25 cellular contexts compared by ENCODE assay signal in the genomic region with DNA sequence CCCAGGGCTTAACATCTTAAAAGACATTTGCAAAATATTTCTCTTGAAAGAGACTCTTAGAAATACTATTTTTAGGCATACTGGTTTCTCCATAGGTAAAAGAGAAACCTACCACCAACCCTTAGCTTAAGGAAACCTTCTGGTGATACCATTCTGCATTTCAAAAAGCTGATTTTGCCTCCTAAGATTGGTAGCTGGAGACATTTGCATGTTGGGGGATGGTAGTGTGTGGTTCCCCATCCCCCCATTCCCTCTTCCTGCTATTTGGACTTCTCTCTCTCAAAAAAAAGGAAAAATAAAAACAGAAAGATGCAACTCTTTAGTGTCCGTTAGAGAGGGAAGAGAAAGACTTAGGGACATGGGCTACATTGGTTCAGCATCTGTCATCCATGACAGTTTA. TPM values are rescaled to one million over a fixed set of nuclear protein-coding genes. Genes with fewer than 3 reads are reported as not detected.
DNase-seq lines count a peak whose midpoint lies in the region; ATAC-seq, FAIRE-seq and TF ChIP-seq lines count a peak whose summit lies in the region.
"Had no signal": no experiment of that assay in that cellular context is flagged by ENCODE, and none has a peak within 500 bp of the region (broad histone marks: within the 10 kb centered on the region; RNA-seq: fewer than 3 reads in every experiment).

No MANE protein-coding gene starts in this region.

- in situ Hi-C loops in gastrocnemius medialis (cut with MboI; ENCODE audit: low sequenced_read_pairs in 4 of 4) = no loop called here

- no peak overlapping the region; the same call in 1 of the 2 replicates for H2AK5ac ChIP-seq in H1 (ENCODE audit: low read depth, low read length)

- no peaks in the 10 kb centered on the region for H3K36me3 Mint-ChIP-seq in mesothelial cell of epicardium
- H3K36me3 Mint-ChIP-seq in activated naive CD8-positive, alpha-beta T cell treated with anti-CD3 and anti-CD28 coated beads, Interleukin-2, amount 50 U/mL, for 24 hours (ENCODE audit: low read depth) = peaks cover 1% of the 10 kb centered on the region

- H2BK5ac ChIP-seq in H1 (ENCODE audit: low read depth, low read length) = peak overlapping the region; percentile 61; the same call in 1 of the 2 replicates

- no peaks in the 10 kb centered on the region for H3K79me2 ChIP-seq in H1 (ENCODE audit: control insufficient read depth in 1 of 2, insufficient read depth in 2 of 2, low read length in 2 of 2)

- no peak overlapping the region for H3K56ac ChIP-seq in H1 (replicated peaks; ENCODE audit: insufficient read length, low read depth, low read length)

- no peak overlapping the region for H2BK120ac ChIP-seq in H1 (replicated peaks; ENCODE audit: low read depth, low read length)

- peaks cover 23% of the 10 kb centered on the region for H3K23me2 ChIP-seq in H1 (ENCODE audit: low read depth, low read length)

- H3K9ac ChIP-seq in HUES64 (ENCODE audit: low read depth, low read length) = no peak overlapping the region
- H3K9ac ChIP-seq in H1 (replicated peaks in 1 of 4; ENCODE audit: extremely low read depth in 1 of 4, low read depth in 3 of 4, low read length in 3 of 4) = no peak overlapping the region

- intact Hi-C loops in gastrocnemius medialis (cut with DNase I; ENCODE audit: low total_unique reads) = no loop called here

- peak overlapping the region; percentile 28 for H3K18ac ChIP-seq in H1 (ENCODE audit: extremely low read depth, low read length)

- H4K91ac ChIP-seq in H1 (replicated peaks; ENCODE audit: insufficient read length, low read length) = peak overlapping the region; percentile 2

- no peak overlapping the region for H2BK15ac ChIP-seq in H1 (ENCODE audit: low read length)

- H2BK12ac ChIP-seq in H1 (ENCODE audit: low read depth, low read length) = no peak overlapping the region; the same call in 1 of the 2 replicates

- H4K5ac ChIP-seq in H1 (ENCODE audit: insufficient read length, low read depth, low read length) = no peak overlapping the region

- H3K4me1 Mint-ChIP-seq in mesothelial cell of epicardium = peaks cover 47% of the 10 kb centered on the region
- H3K4me1 Mint-ChIP-seq in activated naive CD8-positive, alpha-beta T cell treated with anti-CD3 and anti-CD28 coated beads, Interleukin-2, amount 50 U/mL, for 24 hours = no peaks in the 10 kb centered on the region

- POLR2A ChIA-PET in H1 (lab: Charles Lee; ENCODE audit: partially characterized antibody) = interaction anchor here (1.1 kb wide), 1 partner anchor 24 kb away, joined by 3 read pairs; no protein-coding TSS in a partner anchor

- no peak for TF ChIP-seq POLR2A in H1 (IDR thresholded peaks at IDR 0.05; ENCODE audit: control extremely low read depth in 1 of 2, low read depth in 2 of 2, low read length in 2 of 2)
- no peak for TF ChIP-seq POLR2A in gastrocnemius medialis (IDR thresholded peaks at IDR 0.05)

- DNase-seq in BE2C = no peak
- DNase-seq in H1 (ENCODE audit: low read depth in 1 of 2, low spot score in 2 of 2) = no peak
- no peak for DNase-seq in mesothelial cell of epicardium (ENCODE audit: low spot score in 2 of 2, unreplicated experiment in 2 of 2)
- DNase-seq in activated naive CD8-positive, alpha-beta T cell treated with anti-CD3 and anti-CD28 coated beads, Interleukin-2, amount 50 U/mL, for 24 hours = no peak
- no peak for DNase-seq in gastrocnemius medialis
- no peak for DNase-seq in NCI-H1417 (lab: John Stamatoyannopoulos, UW)
- DNase-seq in SHP77 (lab: John Stamatoyannopoulos, UW) = no peak
- DNase-seq: Caco-2; CD4-positive, alpha-beta T cell; DMS153; GDM1; GOT3; HFFc6; NCI-H1092 treated with DMSO at 0.1 percent for 48 hours; NCI-H1694; Right ventricle myocardium superior had no signal

- H2AFZ ChIP-seq in H1 (ENCODE audit: low read length) = no peak overlapping the region

- H3K9me3 Mint-ChIP-seq in mesothelial cell of epicardium = no peaks in the 10 kb centered on the region
- no peaks in the 10 kb centered on the region for H3K9me3 Mint-ChIP-seq in activated naive CD8-positive, alpha-beta T cell treated with anti-CD3 and anti-CD28 coated beads, Interleukin-2, amount 50 U/mL, for 24 hours
- H3K9me3 Mint-ChIP-seq: HFFc6 had no signal

- H3K9me3 ChIP-seq in BE2C (no peaks in the 10 kb centered on the region), HUES64 (ENCODE audit: insufficient read depth, low read depth, low read length) (no peaks in the 10 kb centered on the region), H1 (ENCODE audit: insufficient read depth in 2 of 2, low read depth in 1 of 2, low read length in 1 of 2) (no peaks in the 10 kb centered on the region), gastrocnemius medialis (no peaks in the 10 kb centered on the region)
- H3K9me3 ChIP-seq: Caco-2 had no signal

- FAIRE-seq in H1 (lab: Jason Lieb, UNC) = no peak
- FAIRE-seq: A204.1, GM19239 had no signal

- H3K23ac ChIP-seq in H1 (ENCODE audit: insufficient read length) = no peak overlapping the region

- H3K4me3 ChIP-seq in BE2C (ENCODE audit: low read depth, low read length) = peak overlapping the region; percentile 73
- H3K4me3 ChIP-seq in HUES64 (ENCODE audit: low read length) = peak overlapping the region; percentile 31
- H3K4me3 ChIP-seq in H1 (ENCODE audit: extremely low read depth in 1 of 4, insufficient read depth in 2 of 4, low read depth in 3 of 4, low read length in 4 of 4) = peak overlapping the region in 2 of 4 experiments; percentile 11 to 60; a peak in 4 of 8 replicates
- H3K4me3 ChIP-seq in gastrocnemius medialis = no peak overlapping the region
- H3K4me3 ChIP-seq: SK-N-MC had no signal

- WGBS in HUES64 = 75% methylated on average over 1 of the region's 1 CpG
- 50% methylated on average over 1 of the region's 1 CpG; no CpG with 5 or more reads in 1 of the 2 experiments for WGBS in H1 (ENCODE audit: extremely low coverage in 1 of 2, insufficient coverage in 1 of 2, insufficient read length in 1 of 2, insufficient replicate concordance in 2 of 2, low coverage in 1 of 2, low lambda C conversion rate in 2 of 2, missing lambda C conversion rate in 1 of 2), 2 experiments

- H3K27me3 Mint-ChIP-seq in mesothelial cell of epicardium (ENCODE audit: low read depth) = peaks cover 94% of the 10 kb centered on the region
- peaks cover 42% of the 10 kb centered on the region for H3K27me3 Mint-ChIP-seq in activated naive CD8-positive, alpha-beta T cell treated with anti-CD3 and anti-CD28 coated beads, Interleukin-2, amount 50 U/mL, for 24 hours

- CTCF ChIA-PET in H1 (lab: Charles Lee; ENCODE audit: partially characterized antibody) = interaction anchor here (0.8 to 1.9 kb wide), 3 partner anchors 9 to 119 kb away, joined by 4 to 9 read pairs (median 6); no protein-coding TSS in a partner anchor

- no peak overlapping the region for H3K27ac ChIP-seq in HUES64 (ENCODE audit: low read depth, low read length)
- no peak overlapping the region for H3K27ac ChIP-seq in H1 (ENCODE audit: low read depth, low read length)
- H3K27ac ChIP-seq in gastrocnemius medialis = no peak overlapping the region
- H3K27ac ChIP-seq: HL-60, SK-N-MC had no signal

- H3K4me1 ChIP-seq in BE2C (no peaks in the 10 kb centered on the region), HUES64 (ENCODE audit: insufficient read depth, low read length) (peaks cover 48% of the 10 kb centered on the region), H1 (replicated peaks in 1 of 4; ENCODE audit: control insufficient read depth in 3 of 4, insufficient read depth in 4 of 4, low read length in 3 of 4) (peaks cover 16 to 39% (median 27%) of the 10 kb centered on the region in 4 experiments), gastrocnemius medialis (peaks cover 9 to 18% of the 10 kb centered on the region in 2 donors)
- H3K4me1 ChIP-seq: Caco-2 had no signal

- ATAC-seq in activated naive CD8-positive, alpha-beta T cell treated with anti-CD3 and anti-CD28 coated beads, Interleukin-2, amount 50 U/mL, for 24 hours = no peak
- no peak for ATAC-seq in gastrocnemius medialis

- no peaks in the 10 kb centered on the region for H3K27me3 ChIP-seq in BE2C
- H3K27me3 ChIP-seq in HUES64 (ENCODE audit: insufficient read depth, low read length) = peaks cover 51% of the 10 kb centered on the region
- H3K27me3 ChIP-seq in H1 (replicated peaks in 1 of 4; ENCODE audit: control insufficient read depth in 3 of 4, extremely low read depth in 1 of 4, insufficient read depth in 3 of 4, low read length in 3 of 4) = peaks cover 21 to 48% (median 41%) of the 10 kb centered on the region in 4 experiments
- peaks cover 36 to 42% (median 36%) of the 10 kb centered on the region in 3 donors for H3K27me3 ChIP-seq in gastrocnemius medialis

- H3K4me2 ChIP-seq in H1 (ENCODE audit: insufficient read depth in 1 of 2, low read depth in 2 of 2, low read length in 2 of 2) = peak overlapping the region; percentile 55 to 81

- H4K20me1 ChIP-seq in H1 (replicated peaks in 1 of 2; ENCODE audit: control insufficient read depth in 1 of 2, insufficient read depth in 2 of 2, low read length in 2 of 2) = no peaks in the 10 kb centered on the region

- H3K36me3 ChIP-seq in BE2C (no peaks in the 10 kb centered on the region), HUES64 (ENCODE audit: insufficient read depth, low read length) (no peaks in the 10 kb centered on the region), H1 (ENCODE audit: control insufficient read depth in 2 of 4, insufficient read depth in 4 of 4, low read length in 3 of 4) (no peaks in the 10 kb centered on the region), gastrocnemius medialis (no peaks in the 10 kb centered on the region)

- TF ChIP-seq CTCF in BE2C (IDR thresholded peaks at IDR 0.05; ENCODE audit: low read depth, low read length) (no peak), H1 (IDR thresholded peaks at IDR 0.05; ENCODE audit: control extremely low read depth in 1 of 3, insufficient read depth in 1 of 3, low read depth in 1 of 3, low read length in 3 of 3) (no peak), mesothelial cell of epicardium (IDR thresholded peaks at IDR 0.05; ENCODE audit: unreplicated experiment) (no peak), gastrocnemius medialis (IDR thresholded peaks at IDR 0.05 in 4 of 5, conservative IDR thresholded peaks at IDR 0.05 in 1 of 5) (no peak)

- H3K4ac ChIP-seq in H1 (replicated peaks; ENCODE audit: insufficient read length, low read depth, low read length) = no peak overlapping the region

- H3K79me1 ChIP-seq in H1 (ENCODE audit: low read depth, low read length) = no peaks in the 10 kb centered on the region

- H3K27ac Mint-ChIP-seq in mesothelial cell of epicardium = no peak overlapping the region
- no peak overlapping the region for H3K27ac Mint-ChIP-seq in activated naive CD8-positive, alpha-beta T cell treated with anti-CD3 and anti-CD28 coated beads, Interleukin-2, amount 50 U/mL, for 24 hours
- H3K27ac Mint-ChIP-seq: CD4-positive, alpha-beta T cell; HFFc6 had no signal

- H2BK20ac ChIP-seq in H1 (ENCODE audit: low read length) = 0 out of 2 replicates have a peak overlapping the region, but pooled peaks have one; percentile 9

- peak overlapping the region; percentile 83 for H3K4me3 Mint-ChIP-seq in mesothelial cell of epicardium
- H3K4me3 Mint-ChIP-seq in activated naive CD8-positive, alpha-beta T cell treated with anti-CD3 and anti-CD28 coated beads, Interleukin-2, amount 50 U/mL, for 24 hours = no peak overlapping the region
- H3K4me3 Mint-ChIP-seq: CD4-positive, alpha-beta T cell; HFFc6 had no signal

- H3K14ac ChIP-seq in H1 (ENCODE audit: insufficient read length) = no peak overlapping the region

- TF ChIP-seq EP300 in H1 (IDR thresholded peaks at IDR 0.05; ENCODE audit: borderline replicate concordance in 1 of 2, low read depth in 2 of 2, low read length in 2 of 2) = no peak

- TF ChIP-seq RAD21 in H1 (IDR thresholded peaks at IDR 0.05 in 1 of 2, conservative IDR thresholded peaks at IDR 0.05 in 1 of 2; ENCODE audit: low read depth in 2 of 2, low read length in 2 of 2) = no peak

- no peak overlapping the region for H4K8ac ChIP-seq in H1 (ENCODE audit: extremely low read depth, insufficient read depth, low read length)

RNA-seq across cellular contexts. Expression of gene LRRTM1, which starts 4.2 kb away (rescaled TPM):
- 16.2 TPM for polyA plus RNA-seq in BE2C (2012; ENCODE audit: insufficient read depth, insufficient read length, low read depth)
- 0.90 TPM for polyA plus RNA-seq in HUES64 (2013, experiment 1 of 2)
- 0.57 TPM for polyA plus RNA-seq in HUES64 (2013, experiment 2 of 2)
- total RNA-seq in H1 (2021; fragmentation: NEBNext Ultra II Directional; extraction: Animal tissue kit (Norgen Biotek cat#: 25700)) = 1.1 and 1.4 TPM in 2 replicates
- 2.3 and 4.6 TPM in 2 replicates for polyA plus RNA-seq in H1 (2011; rRNA removed)
- 2.9 TPM for polyA plus RNA-seq in H1 (2011; cell fraction: cytosol; rRNA removed)
- 3.0 TPM for polyA plus RNA-seq in H1 (2011; cell fraction: nucleus; rRNA removed)
- polyA plus RNA-seq in H1 (2012, experiment 1 of 2) = 1.0 to 1.5 TPM (median 1.1 TPM) in 4 replicates
- 1.5 TPM for polyA plus RNA-seq in H1 (2012, experiment 2 of 2)
- polyA plus RNA-seq in H1 (2013, experiment 1 of 2) = 1.3 TPM
- 1.5 TPM for polyA plus RNA-seq in H1 (2013, experiment 2 of 2)
- 2.1 and 2.4 TPM in 2 replicates for polyA minus RNA-seq in H1 (2011; rRNA and poly(A)+ RNA removed)
- polyA minus RNA-seq in H1 (2011; cell fraction: cytosol; rRNA and poly(A)+ RNA removed) = 1.9 TPM
- polyA minus RNA-seq in H1 (2011; cell fraction: nucleus; rRNA and poly(A)+ RNA removed) = 1.6 TPM
- total RNA-seq in mesothelial cell of epicardium = 23.7 to 27.8 TPM (median 24.0 TPM) in 3 replicates
- total RNA-seq in gastrocnemius medialis = not detected
- total RNA-seq: Caco-2; CD4-positive, alpha-beta T cell; Daoy; HFFc6; HT1080; NCI-H460 had no signal
- polyA plus RNA-seq: BJ had no signal

Comparison
In these comparisons a context has a peak if more than half of its experiments do, and no peak if none do; other contexts are left out.
1. H3K4me3 ChIP-seq: peak in BE2C (single experiment) and HUES64 (single experiment); none in gastrocnemius medialis (0 of 4).
2. RNA of gene LRRTM1, which starts 4.2 kb away (total RNA-seq): 23.7 to 27.8 TPM in mesothelial cell of epicardium; 1.1 to 1.4 TPM in H1 and not detected in gastrocnemius medialis; every median in the first group is over 10 times any median in the second.